ENCODE assay signal across 25 cellular contexts in the genomic region with DNA sequence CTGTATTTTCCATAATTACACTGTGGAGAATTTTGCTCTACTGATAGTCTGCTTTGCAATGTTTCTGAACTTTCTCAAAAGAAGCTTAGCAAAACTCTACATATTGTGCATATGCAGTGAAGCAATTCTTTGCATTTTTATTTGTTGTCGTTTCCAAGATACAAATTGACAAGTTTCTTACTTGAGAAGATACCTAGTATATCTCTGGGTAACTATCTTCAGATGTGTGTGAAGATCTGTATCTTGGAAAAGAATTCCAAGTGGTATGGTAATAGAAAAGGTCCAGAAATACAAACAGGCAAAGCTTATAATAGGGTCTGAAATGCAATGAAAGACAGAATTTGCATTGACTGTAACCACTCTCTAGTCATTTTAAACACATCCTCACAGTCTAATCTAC.
"Had no signal": no experiment of that assay in that cellular context is flagged by ENCODE, and none has a peak within 500 bp of the region (broad histone marks: within the 10 kb centered on the region; RNA-seq: fewer than 3 reads in every experiment).

No MANE protein-coding gene starts in this region.

- H3K36me3 Mint-ChIP-seq: naive thymus-derived CD4-positive, alpha-beta T cell had no signal

- H3K27ac Mint-ChIP-seq: dendritic cell treated with granulocyte-macrophage colony-stimulating factor and Interleukin-4, amounts not matched to agents 40 ng/mL and 50 ng/mL, for 4 days; effector memory CD8-positive, alpha-beta T cell; naive thymus-derived CD4-positive, alpha-beta T cell had no signal

- H3K4me1 ChIP-seq: colonic mucosa, esophagus squamous epithelium, gastrocnemius medialis, heart right ventricle, left lung, lower lobe of right lung had no signal

- H3K27ac ChIP-seq: colonic mucosa, epithelial cell of prostate, esophagus squamous epithelium, gastrocnemius medialis, heart right ventricle, left lung, lower lobe of right lung had no signal

- H3K4me1 Mint-ChIP-seq: naive thymus-derived CD4-positive, alpha-beta T cell had no signal

- DNase-seq: colonic mucosa; cortex of kidney; effector CD8-positive, alpha-beta T cell; effector memory CD8-positive, alpha-beta T cell; erythroblast; esophagus squamous epithelium; foreskin fibroblast; foreskin melanocyte; gastrocnemius medialis; glutamatergic neuron; head of caudate nucleus; heart right ventricle; hippocampal formation; left cardiac atrium; left lung; left ventricle myocardium superior; lower lobe of right lung; mesenchymal stem cell; midbrain; naive thymus-derived CD4-positive, alpha-beta T cell had no signal

- H3K36me3 ChIP-seq: colonic mucosa, esophagus squamous epithelium, gastrocnemius medialis, heart right ventricle, left lung, lower lobe of right lung had no signal

- H3K27me3 Mint-ChIP-seq: dendritic cell treated with granulocyte-macrophage colony-stimulating factor and Interleukin-4, amounts not matched to agents 40 ng/mL and 50 ng/mL, for 4 days; effector memory CD8-positive, alpha-beta T cell; naive thymus-derived CD4-positive, alpha-beta T cell had no signal

- ATAC-seq: effector memory CD8-positive, alpha-beta T cell; esophagus mucosa; gastrocnemius medialis; heart right ventricle; left cardiac atrium; left lung; left ventricle myocardium superior; lower lobe of right lung; naive thymus-derived CD4-positive, alpha-beta T cell had no signal

- H3K27me3 ChIP-seq: colonic mucosa, esophagus squamous epithelium, gastrocnemius medialis, heart right ventricle, left lung had no signal

- FAIRE-seq: islet of Langerhans, keratinocyte had no signal

- H3K9me3 Mint-ChIP-seq: dendritic cell treated with granulocyte-macrophage colony-stimulating factor and Interleukin-4, amounts not matched to agents 40 ng/mL and 50 ng/mL, for 4 days had no signal

- H3K4me3 Mint-ChIP-seq: dendritic cell treated with granulocyte-macrophage colony-stimulating factor and Interleukin-4, amounts not matched to agents 40 ng/mL and 50 ng/mL, for 4 days; effector memory CD8-positive, alpha-beta T cell; naive thymus-derived CD4-positive, alpha-beta T cell had no signal

- H3K4me3 ChIP-seq: colonic mucosa, esophagus squamous epithelium, gastrocnemius medialis, heart right ventricle, left lung, lower lobe of right lung had no signal

- H3K9me3 ChIP-seq: colonic mucosa, esophagus squamous epithelium, gastrocnemius medialis, heart right ventricle, left lung, lower lobe of right lung had no signal
